Comparison of ENCODE assay signal across 8 cellular contexts in genomic region chr21:34615487-34615814, GRCh38. TPM values are rescaled to one million over a fixed set of nuclear protein-coding genes. Genes with fewer than 3 reads are reported as not detected.
DNase-seq lines count a peak whose midpoint lies in the region; ATAC-seq and TF ChIP-seq lines count a peak whose summit lies in the region.

No MANE protein-coding gene starts in this region.

- intact Hi-C loops in activated T-helper 1 cell treated with anti-CD3 and anti-CD28 coated beads, Interleukin-12 subunit alpha, Interleukin-12 subunit beta, Interleukin-2, Interleukin-4 antibody, amounts not matched to agents 30 ng/mL and 10 ng/mL and 1 ng/mL, durations not matched to agents 14 hours and 24 hours and 36 hours (cut with micrococcal nuclease) = loop anchor here (1.0 to 10.0 kb wide), 6 partner anchors 25 to 1769 kb away; partner anchors contain the start of genes ATP5PO, CHAF1B, CRYZL1 and ITSN1

- H3K27me3 Mint-ChIP-seq in activated naive CD4-positive, alpha-beta T cell treated with anti-CD3 and anti-CD28 coated beads, Interleukin-2, amount 50 U/mL, for 24 hours = peaks cover 1% of the 10 kb centered on the region
- peaks cover 5% of the 10 kb centered on the region for H3K27me3 Mint-ChIP-seq in activated T-helper 1 cell treated with anti-CD3 and anti-CD28 coated beads, Interleukin-12 subunit alpha, Interleukin-12 subunit beta, Interleukin-2, Interleukin-4 antibody, amounts not matched to agents 30 ng/mL and 10 ng/mL and 1 ng/mL, durations not matched to agents 14 hours and 24 hours and 36 hours (ENCODE audit: insufficient read depth)
- peaks cover 41% of the 10 kb centered on the region for H3K27me3 Mint-ChIP-seq in type B pancreatic cell

- peak overlapping the region; percentile 87 for H3K27ac ChIP-seq in layer of hippocampus (ENCODE audit: low read depth, low read length)

- ATAC-seq in GM21515 (IDR thresholded peaks at IDR 0.05; ENCODE audit: unreplicated experiment) = no peak

- peak overlapping the region; percentile 90 for H3K4me3 Mint-ChIP-seq in activated naive CD4-positive, alpha-beta T cell treated with anti-CD3 and anti-CD28 coated beads, Interleukin-2, amount 50 U/mL, for 24 hours
- H3K4me3 Mint-ChIP-seq in activated T-helper 1 cell treated with anti-CD3 and anti-CD28 coated beads, Interleukin-12 subunit alpha, Interleukin-12 subunit beta, Interleukin-2, Interleukin-4 antibody, amounts not matched to agents 30 ng/mL and 10 ng/mL and 1 ng/mL, durations not matched to agents 14 hours and 24 hours and 36 hours = peak overlapping the region; percentile 85
- peak overlapping the region; percentile 93 for H3K4me3 Mint-ChIP-seq in type B pancreatic cell

- peaks cover 27% of the 10 kb centered on the region for H3K4me1 Mint-ChIP-seq in activated naive CD4-positive, alpha-beta T cell treated with anti-CD3 and anti-CD28 coated beads, Interleukin-2, amount 50 U/mL, for 24 hours
- H3K4me1 Mint-ChIP-seq in activated T-helper 1 cell treated with anti-CD3 and anti-CD28 coated beads, Interleukin-12 subunit alpha, Interleukin-12 subunit beta, Interleukin-2, Interleukin-4 antibody, amounts not matched to agents 30 ng/mL and 10 ng/mL and 1 ng/mL, durations not matched to agents 14 hours and 24 hours and 36 hours (ENCODE audit: low read depth) = peaks cover 30% of the 10 kb centered on the region
- no peaks in the 10 kb centered on the region for H3K4me1 Mint-ChIP-seq in type B pancreatic cell (ENCODE audit: unreplicated experiment)

- no peak for DNase-seq in activated naive CD4-positive, alpha-beta T cell treated with anti-CD3 and anti-CD28 coated beads, Interleukin-2, amount 50 U/mL, for 16 hours
- no peak for DNase-seq in activated T-helper 1 cell treated with anti-CD3 and anti-CD28 coated beads, Interleukin-12 subunit alpha, Interleukin-12 subunit beta, Interleukin-2, Interleukin-4 antibody, amounts not matched to agents 30 ng/mL and 10 ng/mL and 1 ng/mL, durations not matched to agents 14 hours and 24 hours and 36 hours (ENCODE audit: low spot score)
- DNase-seq in type B pancreatic cell (ENCODE audit: extremely low spot score, unreplicated experiment) (no peak), GM19240 (ENCODE audit: insufficient read length, low spot score) (no peak)
- DNase-seq in stimulated activated CD4-positive, alpha-beta T cell treated with anti-CD3 and anti-CD28 coated beads, Interleukin-2, amount 100 ng/mL, for 48 hours = no peak

- no peak for TF ChIP-seq CTCF in type B pancreatic cell (conservative IDR thresholded peaks at IDR 0.05)

- no peaks in the 10 kb centered on the region for H3K36me3 Mint-ChIP-seq in activated naive CD4-positive, alpha-beta T cell treated with anti-CD3 and anti-CD28 coated beads, Interleukin-2, amount 50 U/mL, for 24 hours
- no peaks in the 10 kb centered on the region for H3K36me3 Mint-ChIP-seq in activated T-helper 1 cell treated with anti-CD3 and anti-CD28 coated beads, Interleukin-12 subunit alpha, Interleukin-12 subunit beta, Interleukin-2, Interleukin-4 antibody, amounts not matched to agents 30 ng/mL and 10 ng/mL and 1 ng/mL, durations not matched to agents 14 hours and 24 hours and 36 hours (ENCODE audit: low read depth)
- H3K36me3 Mint-ChIP-seq in type B pancreatic cell = no peaks in the 10 kb centered on the region

- H3K27ac Mint-ChIP-seq in activated naive CD4-positive, alpha-beta T cell treated with anti-CD3 and anti-CD28 coated beads, Interleukin-2, amount 50 U/mL, for 24 hours = peak overlapping the region; percentile 96
- H3K27ac Mint-ChIP-seq in activated T-helper 1 cell treated with anti-CD3 and anti-CD28 coated beads, Interleukin-12 subunit alpha, Interleukin-12 subunit beta, Interleukin-2, Interleukin-4 antibody, amounts not matched to agents 30 ng/mL and 10 ng/mL and 1 ng/mL, durations not matched to agents 14 hours and 24 hours and 36 hours = peak overlapping the region; percentile 10
- peak overlapping the region; percentile 83 for H3K27ac Mint-ChIP-seq in type B pancreatic cell

- H3K9me3 Mint-ChIP-seq in activated naive CD4-positive, alpha-beta T cell treated with anti-CD3 and anti-CD28 coated beads, Interleukin-2, amount 50 U/mL, for 24 hours = no peaks in the 10 kb centered on the region
- no peaks in the 10 kb centered on the region for H3K9me3 Mint-ChIP-seq in activated T-helper 1 cell treated with anti-CD3 and anti-CD28 coated beads, Interleukin-12 subunit alpha, Interleukin-12 subunit beta, Interleukin-2, Interleukin-4 antibody, amounts not matched to agents 30 ng/mL and 10 ng/mL and 1 ng/mL, durations not matched to agents 14 hours and 24 hours and 36 hours
- no peaks in the 10 kb centered on the region for H3K9me3 Mint-ChIP-seq in type B pancreatic cell

- no peaks in the 10 kb centered on the region for H3K27me3 ChIP-seq in layer of hippocampus (ENCODE audit: control insufficient read depth, insufficient read depth, low read length)

RNA-seq across cellular contexts. Expression of gene RCAN1, which starts 0.5 kb away (rescaled TPM):
- total RNA-seq in activated T-helper 1 cell treated with anti-CD3 and anti-CD28 coated beads, Interleukin-12 subunit alpha, Interleukin-12 subunit beta, Interleukin-2, Interleukin-4 antibody, amounts not matched to agents 30 ng/mL and 10 ng/mL and 1 ng/mL, durations not matched to agents 14 hours and 24 hours and 36 hours = 10.7 and 11.1 TPM in 2 replicates
- total RNA-seq in type B pancreatic cell (ENCODE audit: low replicate concordance) = 13.4 and 16.5 TPM in 2 replicates

RNA-seq across cellular contexts. Expression of gene CLIC6, which starts 53.3 kb away (rescaled TPM):
- not detected in 2 replicates for total RNA-seq in activated T-helper 1 cell treated with anti-CD3 and anti-CD28 coated beads, Interleukin-12 subunit alpha, Interleukin-12 subunit beta, Interleukin-2, Interleukin-4 antibody, amounts not matched to agents 30 ng/mL and 10 ng/mL and 1 ng/mL, durations not matched to agents 14 hours and 24 hours and 36 hours
- total RNA-seq in type B pancreatic cell (ENCODE audit: low replicate concordance) = 6.2 and 17.6 TPM in 2 replicates

Comparison
In these comparisons a context has a peak if more than half of its experiments do, and no peak if none do; other contexts are left out.
1. H3K27ac Mint-ChIP-seq: peak in every context shown above with its lines; median percentile 96 in activated naive CD4-positive, alpha-beta T cell treated with anti-CD3 and anti-CD28 coated beads, Interleukin-2, amount 50 U/mL, for 24 hours; 83 in type B pancreatic cell; 10 in activated T-helper 1 cell treated with anti-CD3 and anti-CD28 coated beads, Interleukin-12 subunit alpha, Interleukin-12 subunit beta, Interleukin-2, Interleukin-4 antibody, amounts not matched to agents 30 ng/mL and 10 ng/mL and 1 ng/mL, durations not matched to agents 14 hours and 24 hours and 36 hours.